In genomic region chr16:47625115-47625567, GRCh38 we compare ENCODE assay signal across 1 cellular context.
TF ChIP-seq lines count a peak whose summit lies in the region.

No MANE protein-coding gene starts in this region.

TF ChIP-seq in K562, 482 proteins besides CTCF, POLR2A, EP300 and RAD21 (continued from another document):
- TF ChIP-seq, protein P1, sequence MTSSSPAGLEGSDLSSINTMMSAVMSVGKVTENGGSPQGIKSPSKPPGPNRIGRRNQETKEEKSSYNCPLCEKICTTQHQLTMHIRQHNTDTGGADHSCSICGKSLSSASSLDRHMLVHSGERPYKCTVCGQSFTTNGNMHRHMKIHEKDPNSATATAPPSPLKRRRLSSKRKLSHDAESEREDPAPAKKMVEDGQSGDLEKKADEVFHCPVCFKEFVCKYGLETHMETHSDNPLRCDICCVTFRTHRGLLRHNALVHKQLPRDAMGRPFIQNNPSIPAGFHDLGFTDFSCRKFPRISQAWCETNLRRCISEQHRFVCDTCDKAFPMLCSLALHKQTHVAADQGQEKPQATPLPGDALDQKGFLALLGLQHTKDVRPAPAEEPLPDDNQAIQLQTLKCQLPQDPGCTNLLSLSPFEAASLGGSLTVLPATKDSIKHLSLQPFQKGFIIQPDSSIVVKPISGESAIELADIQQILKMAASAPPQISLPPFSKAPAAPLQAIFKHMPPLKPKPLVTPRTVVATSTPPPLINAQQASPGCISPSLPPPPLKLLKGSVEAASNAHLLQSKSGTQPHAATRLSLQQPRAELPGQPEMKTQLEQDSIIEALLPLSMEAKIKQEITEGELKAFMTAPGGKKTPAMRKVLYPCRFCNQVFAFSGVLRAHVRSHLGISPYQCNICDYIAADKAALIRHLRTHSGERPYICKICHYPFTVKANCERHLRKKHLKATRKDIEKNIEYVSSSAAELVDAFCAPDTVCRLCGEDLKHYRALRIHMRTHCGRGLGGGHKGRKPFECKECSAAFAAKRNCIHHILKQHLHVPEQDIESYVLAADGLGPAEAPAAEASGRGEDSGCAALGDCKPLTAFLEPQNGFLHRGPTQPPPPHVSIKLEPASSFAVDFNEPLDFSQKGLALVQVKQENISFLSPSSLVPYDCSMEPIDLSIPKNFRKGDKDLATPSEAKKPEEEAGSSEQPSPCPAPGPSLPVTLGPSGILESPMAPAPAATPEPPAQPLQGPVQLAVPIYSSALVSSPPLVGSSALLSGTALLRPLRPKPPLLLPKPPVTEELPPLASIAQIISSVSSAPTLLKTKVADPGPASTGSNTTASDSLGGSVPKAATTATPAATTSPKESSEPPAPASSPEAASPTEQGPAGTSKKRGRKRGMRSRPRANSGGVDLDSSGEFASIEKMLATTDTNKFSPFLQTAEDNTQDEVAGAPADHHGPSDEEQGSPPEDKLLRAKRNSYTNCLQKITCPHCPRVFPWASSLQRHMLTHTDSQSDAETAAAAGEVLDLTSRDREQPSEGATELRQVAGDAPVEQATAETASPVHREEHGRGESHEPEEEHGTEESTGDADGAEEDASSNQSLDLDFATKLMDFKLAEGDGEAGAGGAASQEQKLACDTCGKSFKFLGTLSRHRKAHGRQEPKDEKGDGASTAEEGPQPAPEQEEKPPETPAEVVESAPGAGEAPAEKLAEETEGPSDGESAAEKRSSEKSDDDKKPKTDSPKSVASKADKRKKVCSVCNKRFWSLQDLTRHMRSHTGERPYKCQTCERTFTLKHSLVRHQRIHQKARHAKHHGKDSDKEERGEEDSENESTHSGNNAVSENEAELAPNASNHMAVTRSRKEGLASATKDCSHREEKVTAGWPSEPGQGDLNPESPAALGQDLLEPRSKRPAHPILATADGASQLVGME (CRISPR knock-in tag; IDR thresholded peaks at IDR 0.05): no peak
- TF ChIP-seq ELF2 (CRISPR knock-in tag; IDR thresholded peaks at IDR 0.05) (no peak), TRIM28 (IDR thresholded peaks at IDR 0.05) (peak; percentile 45; the same call in 1 of the 2 replicates), HDAC3 (IDR thresholded peaks at IDR 0.05; ENCODE audit: borderline replicate concordance, partially characterized antibody) (peak; percentile 77), ZBTB33 (CRISPR knock-in tag; IDR thresholded peaks at IDR 0.05) (no peak), CHD4 (IDR thresholded peaks at IDR 0.05; ENCODE audit: insufficient read depth, insufficient replicate concordance, low read depth, low read length, poor library complexity, severe bottlenecking) (no peak), ZNF717 (CRISPR knock-in tag; IDR thresholded peaks at IDR 0.05) (no peak), MECOM (CRISPR knock-in tag; IDR thresholded peaks at IDR 0.05) (0 out of 2 replicates have a peak, but pooled peaks have one; percentile 33), ADNP (tag; IDR thresholded peaks at IDR 0.05) (peak; percentile 18; the same call in 1 of the 2 replicates), FOXK1 (CRISPR knock-in tag; IDR thresholded peaks at IDR 0.05; ENCODE audit: borderline replicate concordance) (no peak), FOXJ3 (CRISPR knock-in tag; IDR thresholded peaks at IDR 0.05) (no peak), SETDB1 (IDR thresholded peaks at IDR 0.05; ENCODE audit: low read length) (no peak), NR1H2 (CRISPR knock-in tag; IDR thresholded peaks at IDR 0.05) (no peak), GABPA (tag; conservative IDR thresholded peaks at IDR 0.05; ENCODE audit: low read depth) (no peak), ZBTB7A (IDR thresholded peaks at IDR 0.05; ENCODE audit: borderline replicate concordance, control insufficient read depth, low read depth, low read length) (no peak)
- TF ChIP-seq, protein P2, sequence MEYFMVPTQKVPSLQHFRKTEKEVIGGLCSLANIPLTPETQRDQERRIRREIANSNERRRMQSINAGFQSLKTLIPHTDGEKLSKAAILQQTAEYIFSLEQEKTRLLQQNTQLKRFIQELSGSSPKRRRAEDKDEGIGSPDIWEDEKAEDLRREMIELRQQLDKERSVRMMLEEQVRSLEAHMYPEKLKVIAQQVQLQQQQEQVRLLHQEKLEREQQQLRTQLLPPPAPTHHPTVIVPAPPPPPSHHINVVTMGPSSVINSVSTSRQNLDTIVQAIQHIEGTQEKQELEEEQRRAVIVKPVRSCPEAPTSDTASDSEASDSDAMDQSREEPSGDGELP (CRISPR knock-in tag; IDR thresholded peaks at IDR 0.05; ENCODE audit: borderline replicate concordance): no peak
- TF ChIP-seq, protein P3, sequence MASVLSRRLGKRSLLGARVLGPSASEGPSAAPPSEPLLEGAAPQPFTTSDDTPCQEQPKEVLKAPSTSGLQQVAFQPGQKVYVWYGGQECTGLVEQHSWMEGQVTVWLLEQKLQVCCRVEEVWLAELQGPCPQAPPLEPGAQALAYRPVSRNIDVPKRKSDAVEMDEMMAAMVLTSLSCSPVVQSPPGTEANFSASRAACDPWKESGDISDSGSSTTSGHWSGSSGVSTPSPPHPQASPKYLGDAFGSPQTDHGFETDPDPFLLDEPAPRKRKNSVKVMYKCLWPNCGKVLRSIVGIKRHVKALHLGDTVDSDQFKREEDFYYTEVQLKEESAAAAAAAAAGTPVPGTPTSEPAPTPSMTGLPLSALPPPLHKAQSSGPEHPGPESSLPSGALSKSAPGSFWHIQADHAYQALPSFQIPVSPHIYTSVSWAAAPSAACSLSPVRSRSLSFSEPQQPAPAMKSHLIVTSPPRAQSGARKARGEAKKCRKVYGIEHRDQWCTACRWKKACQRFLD (CRISPR knock-in tag; IDR thresholded peaks at IDR 0.05): peak; percentile 52; the same call in 1 of the 2 replicates
- TF ChIP-seq, protein P4, sequence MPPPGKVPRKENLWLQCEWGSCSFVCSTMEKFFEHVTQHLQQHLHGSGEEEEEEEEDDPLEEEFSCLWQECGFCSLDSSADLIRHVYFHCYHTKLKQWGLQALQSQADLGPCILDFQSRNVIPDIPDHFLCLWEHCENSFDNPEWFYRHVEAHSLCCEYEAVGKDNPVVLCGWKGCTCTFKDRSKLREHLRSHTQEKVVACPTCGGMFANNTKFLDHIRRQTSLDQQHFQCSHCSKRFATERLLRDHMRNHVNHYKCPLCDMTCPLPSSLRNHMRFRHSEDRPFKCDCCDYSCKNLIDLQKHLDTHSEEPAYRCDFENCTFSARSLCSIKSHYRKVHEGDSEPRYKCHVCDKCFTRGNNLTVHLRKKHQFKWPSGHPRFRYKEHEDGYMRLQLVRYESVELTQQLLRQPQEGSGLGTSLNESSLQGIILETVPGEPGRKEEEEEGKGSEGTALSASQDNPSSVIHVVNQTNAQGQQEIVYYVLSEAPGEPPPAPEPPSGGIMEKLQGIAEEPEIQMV (tag; conservative IDR thresholded peaks at IDR 0.05; ENCODE audit: low read depth): no peak
